In genomic region chr3:42880183-42880582, GRCh38 we compare ENCODE assay signal across 1 cellular context.
TF ChIP-seq lines count a peak whose summit lies in the region.

No MANE protein-coding gene starts in this region.

TF ChIP-seq in HCT116, 20 proteins besides CTCF, POLR2A, EP300 and RAD21 (continued from another document):
- TF ChIP-seq SP1 (IDR thresholded peaks at IDR 0.05; ENCODE audit: low read depth), result no peak
- TF ChIP-seq ZNF274 (IDR thresholded peaks at IDR 0.05; ENCODE audit: low read depth, low read length), result no peak
- TF ChIP-seq MAX (IDR thresholded peaks at IDR 0.05), result no peak
- no peak for TF ChIP-seq ELF1 (IDR thresholded peaks at IDR 0.05; ENCODE audit: borderline replicate concordance, low read depth)
- TF ChIP-seq EZH2 (IDR thresholded peaks at IDR 0.05), result no peak
- TF ChIP-seq POLR2AphosphoS5 (IDR thresholded peaks at IDR 0.05; ENCODE audit: low read depth, low read length), result no peak
- TF ChIP-seq EZH2phosphoT487 (IDR thresholded peaks at IDR 0.05; ENCODE audit: borderline replicate concordance), result no peak
- TF ChIP-seq FOSL1 (IDR thresholded peaks at IDR 0.05; ENCODE audit: low read depth), result no peak
TF ChIP-seq in HCT116: peak in this region for 0.
